Comparison of ENCODE assay signal across 11 cellular contexts in the genomic region with DNA sequence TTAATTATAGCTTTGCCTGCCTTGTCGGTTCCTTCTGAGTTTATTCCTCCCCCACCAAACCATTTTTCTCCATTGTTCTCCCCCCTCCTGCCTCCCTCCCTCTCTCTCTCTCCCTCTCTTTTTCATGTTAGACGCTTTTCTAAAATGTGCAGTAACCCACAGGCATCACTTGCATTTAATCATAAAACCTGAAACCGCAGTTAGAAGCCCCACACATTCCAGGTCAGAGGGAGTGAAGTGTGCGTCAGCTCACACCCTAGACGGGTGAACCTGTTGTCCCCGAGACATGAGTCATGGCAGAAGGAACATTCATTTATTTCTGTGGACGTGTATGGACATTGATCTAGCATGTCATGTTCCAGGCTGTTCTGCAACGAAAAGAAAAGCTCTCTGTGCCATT.
A peak's percentile ranks its signal among the peaks of the same experiment; 100 is the strongest.
DNase-seq lines count a peak whose midpoint lies in the region; ATAC-seq and TF ChIP-seq lines count a peak whose summit lies in the region.
"Had no signal": no experiment of that assay in that cellular context is flagged by ENCODE, and none has a peak within 500 bp of the region (broad histone marks: within the 10 kb centered on the region; RNA-seq: fewer than 3 reads in every experiment).

No MANE protein-coding gene starts in this region.

- no peak overlapping the region for H3K4me3 ChIP-seq in AG09309 (ENCODE audit: control insufficient read depth, low read depth, low read length)

- DNase-seq in AG09309 (ENCODE audit: low read depth), result peak; percentile 28
- peak; percentile 95 for DNase-seq in HPDE6-E6E7 (ENCODE audit: extremely low spot score)
- DNase-seq in astrocyte of the hippocampus (ENCODE audit: low read depth, low spot score), result peak; percentile 37
- DNase-seq in kidney glomerular epithelial cell (lab: John Stamatoyannopoulos, UW), result peak; percentile 82
- DNase-seq in GDM1 (lab: John Stamatoyannopoulos, UW), result no peak
- no peak for DNase-seq in iPS-NIHi7 (ENCODE audit: extremely low spot score)
- no peak for DNase-seq in NCI-H82 (lab: John Stamatoyannopoulos, UW)
- DNase-seq: activated B cell treated with CpG ODN at 0.5 μM for 24 hours, Caco-2, NCI-H2171 had no signal

- no peak for TF ChIP-seq CTCF in AG09309 (IDR thresholded peaks at IDR 0.05; ENCODE audit: control insufficient read depth, insufficient read depth, low read depth, low read length, missing control alignments)

- no peak for ATAC-seq in GM19463 (IDR thresholded peaks at IDR 0.05; ENCODE audit: unreplicated experiment)

Comparison
In these comparisons a context has a peak if more than half of its experiments do, and no peak if none do; other contexts are left out.
1. DNase-seq: peak in AG09309 (single experiment), HPDE6-E6E7 (single experiment), astrocyte of the hippocampus (single experiment) and kidney glomerular epithelial cell (single experiment); none in GDM1 (single experiment), iPS-NIHi7 (single experiment) and NCI-H82 (single experiment).